1 cellular context compared by ENCODE assay signal in the genomic region with DNA sequence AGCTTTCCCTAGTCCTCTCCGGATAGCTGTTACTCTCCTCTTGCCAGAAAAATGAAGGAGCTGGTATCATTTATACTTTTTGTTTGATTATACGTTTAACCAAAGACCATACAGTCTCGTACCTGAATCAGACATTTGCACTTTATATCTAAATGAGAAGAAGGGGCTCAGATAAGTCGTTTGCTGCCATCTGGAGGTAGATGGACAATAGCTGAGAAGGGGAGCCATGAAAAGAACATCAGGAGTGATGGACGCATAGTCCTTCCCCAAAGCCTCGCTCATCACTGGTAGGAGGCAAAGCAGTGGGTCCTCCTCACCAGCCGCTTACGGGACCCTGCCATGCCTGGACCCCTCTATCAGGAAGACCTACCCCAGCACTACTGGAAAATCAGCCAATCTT.
TF ChIP-seq lines count a peak whose summit lies in the region.

No MANE protein-coding gene starts in this region.

TF ChIP-seq in H1, 55 proteins besides CTCF, POLR2A, EP300 and RAD21 (continued from another document):
- TF ChIP-seq RBBP5 (IDR thresholded peaks at IDR 0.05; ENCODE audit: borderline replicate concordance, low read depth, low read length) = no peak
